ENCODE assay signal across 1 cellular context in genomic region chr17:50177983-50178834, GRCh38.
TF ChIP-seq lines count a peak whose summit lies in the region.

No MANE protein-coding gene starts in this region.

TF ChIP-seq in K562, 482 proteins besides CTCF, POLR2A, EP300 and RAD21 (continued from another document and continues in another):
- TF ChIP-seq ZNF318 (IDR thresholded peaks at IDR 0.05; ENCODE audit: borderline replicate concordance in 1 of 2, low read depth in 1 of 2) (no peak), E2F3 (CRISPR knock-in tag; IDR thresholded peaks at IDR 0.05) (no peak), TFAM (CRISPR knock-in tag; conservative IDR thresholded peaks at IDR 0.05) (no peak), CEBPB (tag; IDR thresholded peaks at IDR 0.05) (no peak), SMAD2 (IDR thresholded peaks at IDR 0.05; ENCODE audit: low read depth, low read length) (no peak), ELF1 (tag; IDR thresholded peaks at IDR 0.05) (no peak), PHF8 (IDR thresholded peaks at IDR 0.05; ENCODE audit: borderline replicate concordance, low read length) (no peak), IRF2 (CRISPR knock-in tag; IDR thresholded peaks at IDR 0.05) (no peak), NKRF (IDR thresholded peaks at IDR 0.05; ENCODE audit: borderline replicate concordance) (peak; percentile 29; the same call in 1 of the 2 replicates), IFI16 (CRISPR knock-in tag; IDR thresholded peaks at IDR 0.05) (no peak), CLOCK (CRISPR knock-in tag; IDR thresholded peaks at IDR 0.05; ENCODE audit: borderline replicate concordance) (no peak), TBL1XR1 (IDR thresholded peaks at IDR 0.05; ENCODE audit: low read length in 2 of 2) (no peak), ZKSCAN1 (IDR thresholded peaks at IDR 0.05; ENCODE audit: low read depth, low read length) (no peak), HDAC1 (IDR thresholded peaks at IDR 0.05) (peak in 1 of 2 experiments; percentile 63; a peak in 1 of 4 replicates), IRF9 (tag; IDR thresholded peaks at IDR 0.05) (no peak), EP400 (IDR thresholded peaks at IDR 0.05) (peak; percentile 76), ZNF197 (CRISPR knock-in tag; IDR thresholded peaks at IDR 0.05; ENCODE audit: low read depth) (no peak), FOXP1 (CRISPR knock-in tag; IDR thresholded peaks at IDR 0.05) (no peak), STAG1 (CRISPR knock-in tag; IDR thresholded peaks at IDR 0.05; ENCODE audit: borderline replicate concordance) (no peak), PHTF2 (CRISPR knock-in tag; IDR thresholded peaks at IDR 0.05) (no peak), ZNF253 (CRISPR knock-in tag; conservative IDR thresholded peaks at IDR 0.05) (no peak), ZNF75A (CRISPR knock-in tag; IDR thresholded peaks at IDR 0.05) (no peak), GABPB1 (CRISPR knock-in tag; IDR thresholded peaks at IDR 0.05) (peak; percentile 21; the same call in 1 of the 2 replicates), ZNF507 (tag; conservative IDR thresholded peaks at IDR 0.05) (no peak), MED1 (CRISPR knock-in tag; IDR thresholded peaks at IDR 0.05; ENCODE audit: borderline replicate concordance) (no peak), SAFB2 (IDR thresholded peaks at IDR 0.05; ENCODE audit: borderline replicate concordance, low read depth, low read length, severe bottlenecking) (no peak), ZBTB8A (IDR thresholded peaks at IDR 0.05; ENCODE audit: partially characterized antibody) (no peak), POLR3A (IDR thresholded peaks at IDR 0.05; ENCODE audit: borderline replicate concordance, extremely low read depth, insufficient read depth, insufficient read length) (no peak), CREB3 (tag; conservative IDR thresholded peaks at IDR 0.05; ENCODE audit: low read depth) (no peak), E2F4 (CRISPR knock-in tag; IDR thresholded peaks at IDR 0.05; ENCODE audit: low read depth) (no peak), TBP (optimal IDR thresholded peaks at IDR 0.05; ENCODE audit: low read depth, low read length) (no peak), ZNF277 (CRISPR knock-in tag; IDR thresholded peaks at IDR 0.05; ENCODE audit: borderline replicate concordance) (no peak)
